Comparison of ENCODE assay signal across 31 cellular contexts in the genomic region with DNA sequence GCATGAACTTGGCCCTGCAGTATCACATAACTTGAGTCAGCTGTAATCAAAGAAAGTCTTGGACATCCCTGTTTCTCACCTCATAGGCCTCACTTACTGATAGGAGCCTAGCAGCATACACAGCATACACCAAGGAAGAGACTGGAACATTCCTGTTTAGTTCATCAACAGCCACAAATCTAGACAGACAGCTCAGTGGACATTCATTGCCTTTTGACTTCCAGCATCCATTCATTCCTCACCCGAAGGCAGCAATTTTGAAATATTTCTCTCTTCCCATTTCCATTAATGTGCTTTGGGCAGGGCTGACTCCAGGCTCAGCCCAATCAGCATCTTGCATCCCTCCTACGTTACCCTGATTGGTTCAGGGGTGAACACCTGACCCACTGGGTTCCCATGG.
"Had no signal": no experiment of that assay in that cellular context is flagged by ENCODE, and none has a peak within 500 bp of the region (broad histone marks: within the 10 kb centered on the region; RNA-seq: fewer than 3 reads in every experiment).

No MANE protein-coding gene starts in this region.

- H3K27ac ChIP-seq: cardiac muscle cell, Peyer's patch, RWPE1, VCaP had no signal

- H3K9me3 ChIP-seq: Peyer's patch had no signal

- H3K36me3 ChIP-seq: cardiac muscle cell, Peyer's patch had no signal

- DNase-seq: activated B cell treated with CpG ODN at 0.5 μM for 24 hours; activated CD4-positive, alpha-beta memory T cell treated with anti-CD3 and anti-CD28 coated beads for 36 hours; activated CD4-positive, alpha-beta T cell treated with anti-CD3 and anti-CD28 coated beads for 4 hours; activated CD4-positive, alpha-beta T cell treated with anti-CD3 and anti-CD28 coated beads, Interleukin-2, amount 50 U/mL, for 1 hour; activated CD4-positive, CD25-positive, alpha-beta regulatory T cell treated with anti-CD3 and anti-CD28 coated beads, Interleukin-2, amount 50 U/mL, for 72 hours; activated CD8-positive, alpha-beta memory T cell treated with anti-CD3 and anti-CD28 coated beads, Interleukin-2, amount 50 U/mL, for 4 hours; activated effector memory CD4-positive, alpha-beta T cell treated with Interleukin-2 at 50 U/mL for 16 hours; activated naive CD4-positive, alpha-beta T cell treated with anti-CD3 and anti-CD28 coated beads, Interleukin-2, amount 10 ng/mL, durations not matched to agents 7 days and 5 days; activated naive CD8-positive, alpha-beta T cell treated with anti-CD3 and anti-CD28 coated beads, Interleukin-2, amount 50 U/mL, for 24 hours; activated T-cell treated with anti-CD3 and anti-CD28 coated beads for 4 hours; activated T-cell treated with anti-CD3 and anti-CD28 coated beads, Interleukin-2, amount 50 U/mL, for 4 hours; anterior cingulate cortex; Karpas-422; NCI-H1048; NCI-H1105 treated with DMSO at 0.1 percent for 48 hours; NCI-H1436 treated with DMSO at 0.1 percent for 48 hours; NCI-H1694 treated with DMSO at 0.1 percent for 48 hours; NCI-H2029; NCI-H345; NCI-H524 treated with DMSO at 0.1 percent for 48 hours; NK-92 treated with Interleukin-12 subunit alpha and Interleukin-12 subunit beta, amount 100 ng/mL, for 24 hours; PC-3; Peyer's patch; SIG-M5; SW 1271; T-helper 1 cell; T-helper 2 cell; T-helper 9 cell had no signal

- H3K4me3 ChIP-seq: cardiac muscle cell, Peyer's patch had no signal

- H3K4me1 ChIP-seq: Peyer's patch had no signal

- H3K27me3 ChIP-seq: cardiac muscle cell, Peyer's patch had no signal
